ENCODE assay signal across 12 cellular contexts in genomic region chr5:144390133-144390532, GRCh38.
DNase-seq lines count a peak whose midpoint lies in the region; ATAC-seq and TF ChIP-seq lines count a peak whose summit lies in the region.
"Had no signal": no experiment of that assay in that cellular context is flagged by ENCODE, and none has a peak within 500 bp of the region (broad histone marks: within the 10 kb centered on the region; RNA-seq: fewer than 3 reads in every experiment).

No MANE protein-coding gene starts in this region.

- no peak for TF ChIP-seq POLR2A in testis (IDR thresholded peaks at IDR 0.05)

- H3K36me3 Mint-ChIP-seq in activated naive CD4-positive, alpha-beta T cell treated with anti-CD3 and anti-CD28 coated beads for 36 hours (ENCODE audit: low read depth) = no peaks in the 10 kb centered on the region
- H3K36me3 Mint-ChIP-seq: immature natural killer cell had no signal

- H3K4me1 ChIP-seq in testis = no peaks in the 10 kb centered on the region
- H3K4me1 ChIP-seq: spleen had no signal

- no peak for TF ChIP-seq CTCF in RWPE1 (conservative IDR thresholded peaks at IDR 0.05; ENCODE audit: low read depth)
- peak; percentile 28 for TF ChIP-seq CTCF in foreskin fibroblast (IDR thresholded peaks at IDR 0.05; ENCODE audit: low read depth, low read length)
- no peak for TF ChIP-seq CTCF in testis (IDR thresholded peaks at IDR 0.05)

- ATAC-seq in HG03520 (IDR thresholded peaks at IDR 0.05; ENCODE audit: unreplicated experiment) = no peak

- POLR2A ChIA-PET in RWPE1 (lab: Yijun Ruan, JAX; ENCODE audit: low non-redundant PET) = no interaction called here

- H3K27me3 ChIP-seq in testis = no peaks in the 10 kb centered on the region
- H3K27me3 ChIP-seq: spleen had no signal

- no peak overlapping the region for H3K27ac Mint-ChIP-seq in activated naive CD4-positive, alpha-beta T cell treated with anti-CD3 and anti-CD28 coated beads for 36 hours
- H3K27ac Mint-ChIP-seq: B cell, immature natural killer cell had no signal

- H3K4me1 Mint-ChIP-seq in activated naive CD4-positive, alpha-beta T cell treated with anti-CD3 and anti-CD28 coated beads for 36 hours (ENCODE audit: low read depth) = no peaks in the 10 kb centered on the region
- H3K4me1 Mint-ChIP-seq: B cell, IgD-negative memory B cell, immature natural killer cell had no signal

- H3K9me3 Mint-ChIP-seq in activated naive CD4-positive, alpha-beta T cell treated with anti-CD3 and anti-CD28 coated beads for 36 hours = peaks cover 8% of the 10 kb centered on the region

- no peak overlapping the region for H3K27ac ChIP-seq in RWPE1
- H3K27ac ChIP-seq in testis = no peak overlapping the region
- H3K27ac ChIP-seq: spleen had no signal

- H3K4me3 Mint-ChIP-seq in activated naive CD4-positive, alpha-beta T cell treated with anti-CD3 and anti-CD28 coated beads for 36 hours = no peak overlapping the region
- H3K4me3 Mint-ChIP-seq: B cell, immature natural killer cell had no signal

- CTCF ChIA-PET in RWPE1 (lab: Yijun Ruan, JAX) = interaction anchor here (0.6 to 4.0 kb wide), 5 partner anchors 77 to 1440 kb away, joined by 3 to 19 read pairs (median 4); no protein-coding TSS in a partner anchor
- CTCF ChIA-PET in activated naive CD4-positive, alpha-beta T cell treated with anti-CD3 and anti-CD28 coated beads for 36 hours (lab: Charles Lee) = no interaction called here

- intact Hi-C loops in testis (cut with DNase I; ENCODE audit: low total_unique reads) = no loop called here
- intact Hi-C loops in activated naive CD4-positive, alpha-beta T cell treated with anti-CD3 and anti-CD28 coated beads for 36 hours (cut with micrococcal nuclease) = no loop called here

- peaks cover 2% of the 10 kb centered on the region for H3K27me3 Mint-ChIP-seq in activated naive CD4-positive, alpha-beta T cell treated with anti-CD3 and anti-CD28 coated beads for 36 hours (ENCODE audit: low read depth)
- H3K27me3 Mint-ChIP-seq: B cell had no signal

- 19 to 32% methylated on average over 1 of the region's 1 CpG for WGBS in testis, 2 donors

- H3K9me3 ChIP-seq in testis = no peaks in the 10 kb centered on the region
- H3K9me3 ChIP-seq: spleen had no signal

- H3K4me3 ChIP-seq in foreskin fibroblast (ENCODE audit: low read depth in 1 of 2, low read length in 2 of 2) (no peak overlapping the region), testis (no peak overlapping the region)
- H3K4me3 ChIP-seq: spleen had no signal

- no peaks in the 10 kb centered on the region for H3K36me3 ChIP-seq in testis (ENCODE audit: low read depth, missing control alignments)
- H3K36me3 ChIP-seq: spleen had no signal

- DNase-seq in NCI-H2107 treated with DMSO at 0.1 percent for 48 hours (lab: John Stamatoyannopoulos, UW; ENCODE audit: unreplicated experiment) = peak; percentile 36
- DNase-seq in NCI-H2107 (lab: John Stamatoyannopoulos, UW) = no peak
- DNase-seq in RWPE1 (ENCODE audit: low spot score) = peak; percentile 41
- peak in 1 of 2 donors; percentile 5 for DNase-seq in foreskin fibroblast
- peak; percentile 20 for DNase-seq in testis
- no peak for DNase-seq in activated naive CD4-positive, alpha-beta T cell treated with anti-CD3 and anti-CD28 coated beads for 36 hours
- DNase-seq in medulla oblongata (ENCODE audit: extremely low spot score) = no peak
- DNase-seq: immature natural killer cell, spleen had no signal

Comparison
In these comparisons a context has a peak if more than half of its experiments do, and no peak if none do; other contexts are left out.
1. DNase-seq: peak in NCI-H2107 treated with DMSO at 0.1 percent for 48 hours (single experiment), RWPE1 (single experiment) and testis (single experiment); none in NCI-H2107 (single experiment), activated naive CD4-positive, alpha-beta T cell treated with anti-CD3 and anti-CD28 coated beads for 36 hours (single experiment) and medulla oblongata (single experiment).